9 cellular contexts compared by ENCODE assay signal in the genomic region with DNA sequence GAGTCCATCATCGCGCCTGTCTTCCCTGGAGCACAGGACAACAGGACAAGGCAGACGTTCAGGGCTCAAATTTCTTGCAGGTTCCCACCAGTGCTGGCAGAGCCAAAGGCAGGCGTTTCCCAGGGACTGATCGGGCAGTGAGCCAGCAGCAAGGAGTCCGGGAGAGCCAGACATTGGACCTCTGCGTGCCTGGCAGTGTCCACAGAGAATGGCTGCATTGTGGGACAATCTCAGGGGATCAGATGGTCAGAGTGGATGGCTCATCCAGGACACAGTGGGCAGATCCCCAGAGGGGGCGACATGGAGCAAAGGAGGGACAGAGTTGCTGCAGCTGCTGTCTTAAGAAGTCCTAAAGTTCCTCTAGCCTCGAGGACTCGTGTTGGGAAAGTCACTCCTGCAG. TPM values are rescaled to one million over a fixed set of nuclear protein-coding genes. Genes with fewer than 3 reads are reported as not detected.
DNase-seq lines count a peak whose midpoint lies in the region; ATAC-seq and TF ChIP-seq lines count a peak whose summit lies in the region.
"Had no signal": no experiment of that assay in that cellular context is flagged by ENCODE, and none has a peak within 500 bp of the region (broad histone marks: within the 10 kb centered on the region; RNA-seq: fewer than 3 reads in every experiment).

No MANE protein-coding gene starts in this region.

- H3K18ac ChIP-seq in mesenchymal stem cell (ENCODE audit: low read depth in 1 of 2, low read length in 2 of 2), result no peak overlapping the region

- DNase-seq in BJ (ENCODE audit: low read depth) (no peak), GM13976 (ENCODE audit: low spot score) (no peak), SHP77 treated with DMSO at 0.1 percent for 48 hours (lab: John Stamatoyannopoulos, UW) (peak; percentile 31), dorsolateral prefrontal cortex (peak; percentile 32 to 94 (median 90)), mesenchymal stem cell (peak; percentile 66), uterus (peak; percentile 61), amniotic stem cell (lab: John Stamatoyannopoulos, UW) (no peak)

- no peak overlapping the region for H2BK120ac ChIP-seq in mesenchymal stem cell (ENCODE audit: low read depth, low read length)

- no peak overlapping the region for H2AK5ac ChIP-seq in mesenchymal stem cell (ENCODE audit: low read length, severe bottlenecking)

- ATAC-seq in GM21723 (IDR thresholded peaks at IDR 0.05; ENCODE audit: unreplicated experiment), result no peak

- peaks cover 27% of the 10 kb centered on the region for H3K79me1 ChIP-seq in mesenchymal stem cell (replicated peaks; ENCODE audit: low read length, poor library complexity, severe bottlenecking)

- H3K27ac ChIP-seq in dorsolateral prefrontal cortex (peak overlapping the region; percentile 39 to 100 (median 97)), mesenchymal stem cell (ENCODE audit: low read length, poor library complexity, severe bottlenecking) (no peak overlapping the region), uterus (peak overlapping the region; percentile 14 to 56)

- H3K4me2 ChIP-seq in mesenchymal stem cell (ENCODE audit: low read length, poor library complexity, severe bottlenecking), result no peak overlapping the region

- H3K14ac ChIP-seq in mesenchymal stem cell (ENCODE audit: low read length in 2 of 2), result no peak overlapping the region

- no peak overlapping the region for H2BK5ac ChIP-seq in mesenchymal stem cell (ENCODE audit: low read depth, low read length, poor library complexity, severe bottlenecking)

- H4K91ac ChIP-seq in mesenchymal stem cell (ENCODE audit: low read length), result no peak overlapping the region

- H2BK15ac ChIP-seq in mesenchymal stem cell (ENCODE audit: low read depth, poor library complexity, severe bottlenecking), result no peak overlapping the region

- no peaks in the 10 kb centered on the region for H3K27me3 ChIP-seq in BJ (ENCODE audit: control insufficient read depth, insufficient read depth, low read length)
- H3K27me3 ChIP-seq in dorsolateral prefrontal cortex, result no peaks in the 10 kb centered on the region
- no peaks in the 10 kb centered on the region for H3K27me3 ChIP-seq in mesenchymal stem cell (ENCODE audit: control insufficient read depth in 1 of 2, insufficient read depth in 1 of 2, low read length in 2 of 2)
- no peaks in the 10 kb centered on the region for H3K27me3 ChIP-seq in uterus

- no peak overlapping the region for H4K8ac ChIP-seq in mesenchymal stem cell (ENCODE audit: low read length)

- no peak overlapping the region for H3K4ac ChIP-seq in mesenchymal stem cell (ENCODE audit: low read depth in 1 of 2, low read length in 2 of 2)

- H3K4me1 ChIP-seq in mesenchymal stem cell (ENCODE audit: control insufficient read depth, insufficient read depth, low read depth, low read length) (peaks cover 20% of the 10 kb centered on the region), uterus (peaks cover 0 to 28% of the 10 kb centered on the region in 2 donors)

- WGBS in mesenchymal stem cell, result 74% methylated on average over 10 of the region's 10 CpGs

- no peak overlapping the region for H3K4me3 ChIP-seq in BJ (ENCODE audit: low read depth, low read length)
- H3K4me3 ChIP-seq in dorsolateral prefrontal cortex, result peak overlapping the region in 57 of 59 donors; percentile 23 to 74 (median 52)
- no peak overlapping the region for H3K4me3 ChIP-seq in mesenchymal stem cell (ENCODE audit: insufficient read depth in 1 of 2, low read depth in 1 of 2, low read length in 2 of 2)
- H3K4me3 ChIP-seq in uterus, result no peak overlapping the region

- H2AFZ ChIP-seq in mesenchymal stem cell (ENCODE audit: low read depth, low read length), result no peak overlapping the region

- H3K9me3 ChIP-seq in mesenchymal stem cell (ENCODE audit: control insufficient read depth, low read length) (no peaks in the 10 kb centered on the region), uterus (no peaks in the 10 kb centered on the region)

- in situ Hi-C loops in GM13976 (cut with MboI; ENCODE audit: low sequenced_read_pairs, unreplicated experiment), result no loop called here

- CTCF ChIA-PET in BJ (lab: Yijun Ruan, JAX), result interaction anchor here (0.6 to 1.6 kb wide), 8 partner anchors 18 to 403 kb away, joined by 3 to 4 read pairs (median 3); a partner anchor contains a TSS

- POLR2A ChIA-PET in BJ (lab: Charles Lee), result no interaction called here

- peak; percentile 76 for TF ChIP-seq CTCF in BJ (IDR thresholded peaks at IDR 0.05; ENCODE audit: insufficient read depth, low read depth, low read length)
- TF ChIP-seq CTCF in GM13976 (IDR thresholded peaks at IDR 0.05; ENCODE audit: borderline replicate concordance, control extremely low read depth, extremely low read depth, insufficient read depth, missing control alignments), result peak; percentile 18
- TF ChIP-seq CTCF in dorsolateral prefrontal cortex (IDR thresholded peaks at IDR 0.05 in 54 of 56, conservative IDR thresholded peaks at IDR 0.05 in 2 of 56; ENCODE audit: low read depth in 1 of 56, partially characterized antibody in 56 of 56), result peak in 55 of 56 donors; percentile 36 to 78 (median 62)
- peak in 3 of 4 experiments; percentile 25 to 51 (median 37) for TF ChIP-seq CTCF in uterus (IDR thresholded peaks at IDR 0.05)

- no peak overlapping the region for H3K23ac ChIP-seq in mesenchymal stem cell (ENCODE audit: low read length in 2 of 2)

- no peak for TF ChIP-seq POLR2A in uterus (IDR thresholded peaks at IDR 0.05)

- H2BK12ac ChIP-seq in mesenchymal stem cell (ENCODE audit: low read length in 2 of 2), result no peak overlapping the region

- H3K36me3 ChIP-seq in BJ (ENCODE audit: control insufficient read depth, insufficient read depth, low read length) (peaks cover 16% of the 10 kb centered on the region), mesenchymal stem cell (ENCODE audit: control insufficient read depth in 1 of 2, insufficient read depth in 2 of 2, low read depth in 1 of 2, low read length in 2 of 2) (peaks cover 26 to 36% of the 10 kb centered on the region in 2 experiments), uterus (no peaks in the 10 kb centered on the region)

- peak overlapping the region; percentile 4 for H3K9ac ChIP-seq in mesenchymal stem cell (ENCODE audit: low read length)

- intact Hi-C loops in dorsolateral prefrontal cortex (cut with DNase I) (no loop called here), uterus (cut with DNase I; ENCODE audit: low total_unique reads) (no loop called here)

RNA-seq across cellular contexts. Expression of a gene that starts 4.6 kb away (rescaled TPM):
- polyA plus RNA-seq in BJ (2011; rRNA removed), result 25.3 and 41.8 TPM in 2 replicates
- polyA minus RNA-seq in BJ (2011; rRNA and poly(A)+ RNA removed), result 24.0 and 27.7 TPM in 2 replicates
- total RNA-seq in dorsolateral prefrontal cortex, result 100 to 1,000 TPM in 94 of 120 experiments, 10 to 100 TPM in 26; 47.1 to 833 (median 180) TPM
- polyA plus RNA-seq in mesenchymal stem cell (2013, experiment 1 of 2), result 27.0 TPM
- polyA plus RNA-seq in mesenchymal stem cell (2013, experiment 2 of 2), result 24.8 TPM
- total RNA-seq in uterus, result 100 to 1,000 TPM in 1 of 4 donors, 10 to 100 TPM in 3; 11.2 to 125 (median 63.8) TPM

RNA-seq across cellular contexts. Expression of a gene that starts 11.4 kb away (rescaled TPM):
- polyA plus RNA-seq in BJ (2011; rRNA removed), result 0.09 and 0.10 TPM in 2 replicates
- 0.28 TPM in 1 of 2 replicates, not detected in the other for polyA minus RNA-seq in BJ (2011; rRNA and poly(A)+ RNA removed)
- total RNA-seq in dorsolateral prefrontal cortex (1 to 10 TPM in 119 of 120 experiments, under 1 TPM in 1; 0.84 to 8.3 (median 3.3) TPM), uterus (1 to 10 TPM in 2 of 4 donors, not detected in 2; 1.1 to 3.5 TPM)
- 0.07 TPM for polyA plus RNA-seq in mesenchymal stem cell (2013, experiment 1 of 2)
- 0.15 TPM for polyA plus RNA-seq in mesenchymal stem cell (2013, experiment 2 of 2)
- total RNA-seq: pulmonary artery endothelial cell had no signal

RNA-seq across cellular contexts. Expression of a gene that starts 46.5 kb away (rescaled TPM):
- 44.8 and 81.1 TPM in 2 replicates for polyA plus RNA-seq in BJ (2011; rRNA removed)
- polyA minus RNA-seq in BJ (2011; rRNA and poly(A)+ RNA removed), result 30.2 and 51.5 TPM in 2 replicates
- total RNA-seq in dorsolateral prefrontal cortex, result 100 to 1,000 TPM in 2 of 120 experiments, 10 to 100 TPM in 118; 44.8 to 116 (median 65.6) TPM
- polyA plus RNA-seq in mesenchymal stem cell (2013, experiment 1 of 2), result 31.6 TPM
- 32.5 TPM for polyA plus RNA-seq in mesenchymal stem cell (2013, experiment 2 of 2)
- 10 to 100 TPM; 19.5 to 66.4 (median 38.8) TPM for total RNA-seq in uterus

Comparison
In these comparisons a context has a peak if more than half of its experiments do, and no peak if none do; other contexts are left out.
1. DNase-seq: peak in SHP77 treated with DMSO at 0.1 percent for 48 hours (single experiment), dorsolateral prefrontal cortex (10 of 10), mesenchymal stem cell (single experiment) and uterus (2 of 2); none in BJ (single experiment), GM13976 (single experiment) and amniotic stem cell (single experiment).
2. H3K4me3 ChIP-seq: peak in dorsolateral prefrontal cortex (57 of 59); none in BJ (single experiment), mesenchymal stem cell (0 of 2) and uterus (0 of 2).
3. CTCF ChIP-seq: peak in every context shown above with its lines; median percentile 76 in BJ; 62 in dorsolateral prefrontal cortex; 37 in uterus; 18 in GM13976.